8 cellular contexts compared by ENCODE assay signal in the genomic region with DNA sequence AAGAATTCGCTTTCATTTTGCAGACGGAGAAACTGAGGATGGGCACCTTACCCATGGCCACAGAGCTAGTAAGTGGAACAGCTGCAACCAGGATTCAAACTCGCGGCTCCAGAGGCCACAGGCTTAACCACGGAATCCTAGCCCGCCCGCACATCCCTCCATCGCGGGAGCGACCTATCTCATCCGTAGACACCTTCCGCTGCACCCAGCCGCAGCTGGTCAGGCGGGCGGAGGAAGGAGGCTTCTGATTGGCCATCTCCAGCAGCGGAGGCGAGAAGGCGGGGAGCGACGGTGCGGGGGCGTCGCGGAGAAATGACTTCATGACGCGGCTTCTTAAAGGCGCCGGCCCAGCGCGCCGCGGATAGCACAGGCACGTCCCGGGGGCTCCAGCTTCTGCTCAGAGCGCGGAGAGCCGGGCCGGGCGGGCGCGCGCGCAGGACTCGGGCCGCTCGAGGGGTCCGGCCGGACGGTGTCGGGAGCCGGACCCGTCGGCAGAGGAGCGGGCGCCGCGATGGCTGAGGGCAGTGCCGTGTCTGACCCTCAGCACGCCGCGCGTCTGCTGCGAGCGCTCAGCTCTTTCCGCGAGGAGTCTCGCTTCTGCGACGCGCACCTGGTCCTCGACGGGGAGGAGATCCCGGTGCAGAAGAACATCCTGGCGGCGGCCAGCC. TPM values are rescaled to one million over a fixed set of nuclear protein-coding genes. Genes with fewer than 3 reads are reported as not detected.
A peak's percentile ranks its signal among the peaks of the same experiment; 100 is the strongest.
DNase-seq lines count a peak whose midpoint lies in the region; ATAC-seq and TF ChIP-seq lines count a peak whose summit lies in the region.

A gene with protein sequence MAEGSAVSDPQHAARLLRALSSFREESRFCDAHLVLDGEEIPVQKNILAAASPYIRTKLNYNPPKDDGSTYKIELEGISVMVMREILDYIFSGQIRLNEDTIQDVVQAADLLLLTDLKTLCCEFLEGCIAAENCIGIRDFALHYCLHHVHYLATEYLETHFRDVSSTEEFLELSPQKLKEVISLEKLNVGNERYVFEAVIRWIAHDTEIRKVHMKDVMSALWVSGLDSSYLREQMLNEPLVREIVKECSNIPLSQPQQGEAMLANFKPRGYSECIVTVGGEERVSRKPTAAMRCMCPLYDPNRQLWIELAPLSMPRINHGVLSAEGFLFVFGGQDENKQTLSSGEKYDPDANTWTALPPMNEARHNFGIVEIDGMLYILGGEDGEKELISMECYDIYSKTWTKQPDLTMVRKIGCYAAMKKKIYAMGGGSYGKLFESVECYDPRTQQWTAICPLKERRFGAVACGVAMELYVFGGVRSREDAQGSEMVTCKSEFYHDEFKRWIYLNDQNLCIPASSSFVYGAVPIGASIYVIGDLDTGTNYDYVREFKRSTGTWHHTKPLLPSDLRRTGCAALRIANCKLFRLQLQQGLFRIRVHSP (plus strand): TSS at position 360 of the 668 bp plus-strand sequence. CDS start 152 bp downstream, at position 512.

- peaks cover 2 to 5% of the 10 kb centered on the region in 2 donors for H3K36me3 Mint-ChIP-seq in CD14-positive monocyte
- peaks cover 8% of the 10 kb centered on the region for H3K36me3 Mint-ChIP-seq in dendritic cell treated with granulocyte-macrophage colony-stimulating factor and Interleukin-4, amounts not matched to agents 40 ng/mL and 50 ng/mL, for 4 days (ENCODE audit: low read depth)

- H3K27ac Mint-ChIP-seq in CD14-positive monocyte = peak within 1 kb of the TSS; percentile 60 to 94 (median 89)
- H3K27ac Mint-ChIP-seq in dendritic cell treated with granulocyte-macrophage colony-stimulating factor and Interleukin-4, amounts not matched to agents 40 ng/mL and 50 ng/mL, for 4 days = peak within 1 kb of the TSS; percentile 79

- DNase-seq in CD14-positive monocyte (ENCODE audit: low spot score) (peak; percentile 93), NCI-H748 (lab: John Stamatoyannopoulos, UW; ENCODE audit: unreplicated experiment) (peak; percentile 95), left lobe of liver (ENCODE audit: low spot score) (peak; percentile 96)
- DNase-seq in activated CD4-positive, alpha-beta T cell treated with anti-CD3 and anti-CD28 coated beads, Interleukin-2, amount 50 U/mL, for 4 hours = peak; percentile 91 to 93
- DNase-seq in stimulated activated CD4-positive, alpha-beta T cell treated with anti-CD3 and anti-CD28 coated beads, Interleukin-2, amount 100 ng/mL, for 24 hours = peak; percentile 93 to 95

- peaks cover 0 to 7% (median 5%) of the 10 kb centered on the region in 3 donors for H3K27me3 Mint-ChIP-seq in CD14-positive monocyte (ENCODE audit: low read depth in 3 of 3)
- no peaks in the 10 kb centered on the region for H3K27me3 Mint-ChIP-seq in dendritic cell treated with granulocyte-macrophage colony-stimulating factor and Interleukin-4, amounts not matched to agents 40 ng/mL and 50 ng/mL, for 4 days

- intact Hi-C loops in CD14-positive monocyte (cut with micrococcal nuclease) = loop anchor here in 1 of 2 donors (10.0 kb wide), 2 partner anchors 220 to 310 kb away; a partner anchor contains a TSS
- intact Hi-C loops in dendritic cell treated with granulocyte-macrophage colony-stimulating factor and Interleukin-4, amounts not matched to agents 40 ng/mL and 50 ng/mL, for 4 days (cut with micrococcal nuclease) = loop anchor here (2.0 to 10.0 kb wide), 2 partner anchors 238 to 310 kb away; a partner anchor contains a TSS

- H3K4me1 Mint-ChIP-seq in CD14-positive monocyte = peaks cover 30% of the 10 kb centered on the region
- peaks cover 33% of the 10 kb centered on the region for H3K4me1 Mint-ChIP-seq in dendritic cell treated with granulocyte-macrophage colony-stimulating factor and Interleukin-4, amounts not matched to agents 40 ng/mL and 50 ng/mL, for 4 days (ENCODE audit: low read depth)

- no peak for TF ChIP-seq CTCF in CD14-positive monocyte (IDR thresholded peaks at IDR 0.05)

- peak; percentile 94 for ATAC-seq in GM19395 (IDR thresholded peaks at IDR 0.05; ENCODE audit: unreplicated experiment)
- peak; percentile 72 for ATAC-seq in HG03558 (IDR thresholded peaks at IDR 0.05; ENCODE audit: extremely low read depth, unreplicated experiment)
- peak; percentile 94 for ATAC-seq in left lobe of liver

- peak within 1 kb of the TSS; percentile 95 to 97 for H3K4me3 Mint-ChIP-seq in CD14-positive monocyte
- peak within 1 kb of the TSS; percentile 89 for H3K4me3 Mint-ChIP-seq in dendritic cell treated with granulocyte-macrophage colony-stimulating factor and Interleukin-4, amounts not matched to agents 40 ng/mL and 50 ng/mL, for 4 days

- H3K9me3 Mint-ChIP-seq in CD14-positive monocyte = no peaks in the 10 kb centered on the region
- H3K9me3 Mint-ChIP-seq in dendritic cell treated with granulocyte-macrophage colony-stimulating factor and Interleukin-4, amounts not matched to agents 40 ng/mL and 50 ng/mL, for 4 days = no peaks in the 10 kb centered on the region

RNA-seq across cellular contexts. Expression of the gene that starts here (rescaled TPM):
- polyA plus RNA-seq in CD14-positive monocyte = 1 to 10 TPM in 1 of 2 donors, under 1 TPM in 1; 0.89 to 1.0 TPM
- total RNA-seq in left lobe of liver = 2.9 TPM

Comparison
In these comparisons a context has a peak if more than half of its experiments do, and no peak if none do; other contexts are left out.
1. Peak in every context shown above with its lines: DNase-seq and ATAC-seq.